16 cellular contexts compared by ENCODE assay signal in genomic region chr14:80523518-80524117, GRCh38.
A peak's percentile ranks its signal among the peaks of the same experiment; 100 is the strongest.
DNase-seq lines count a peak whose midpoint lies in the region; FAIRE-seq and TF ChIP-seq lines count a peak whose summit lies in the region.
"Had no signal": no experiment of that assay in that cellular context is flagged by ENCODE, and none has a peak within 500 bp of the region (broad histone marks: within the 10 kb centered on the region; RNA-seq: fewer than 3 reads in every experiment).

No MANE protein-coding gene starts in this region.

- H3K4me3 ChIP-seq in fibroblast of the aortic adventitia (ENCODE audit: low read depth, low read length), result no peak overlapping the region
- H3K4me3 ChIP-seq in vagina, result no peak overlapping the region
- H3K4me3 ChIP-seq: body of pancreas, left ventricle myocardium inferior, SK-N-MC, thyroid gland had no signal

- no peaks in the 10 kb centered on the region for H3K36me3 ChIP-seq in vagina
- H3K36me3 ChIP-seq: thyroid gland had no signal

- TF ChIP-seq CTCF in fibroblast of the aortic adventitia (IDR thresholded peaks at IDR 0.05; ENCODE audit: insufficient read depth, low read length) (no peak), vagina (IDR thresholded peaks at IDR 0.05) (no peak)

- peaks cover 9% of the 10 kb centered on the region for H3K4me1 ChIP-seq in vagina
- H3K4me1 ChIP-seq: body of pancreas, left ventricle myocardium inferior, thyroid gland had no signal

- intact Hi-C loops in vagina (cut with DNase I), result no loop called here

- no peaks in the 10 kb centered on the region for H3K27me3 ChIP-seq in vagina
- H3K27me3 ChIP-seq: body of pancreas, thyroid gland had no signal

- peak overlapping the region; percentile 50 for H3K27ac ChIP-seq in vagina
- H3K27ac ChIP-seq: body of pancreas, left ventricle myocardium inferior, thyroid gland had no signal

- H3K9me3 ChIP-seq in vagina, result no peaks in the 10 kb centered on the region
- H3K9me3 ChIP-seq: body of pancreas, left ventricle myocardium inferior, thyroid gland had no signal

- peak; percentile 18 for FAIRE-seq in GM18507 (lab: Jason Lieb, UNC)

- no peak for TF ChIP-seq POLR2A in vagina (IDR thresholded peaks at IDR 0.05)

- DNase-seq in GM18507 (ENCODE audit: extremely low spot score, insufficient read length, low read depth), result no peak
- peak; percentile 3 for DNase-seq in astrocyte of the hippocampus (ENCODE audit: low read depth, low spot score)
- DNase-seq in fibroblast of the aortic adventitia (ENCODE audit: low read depth), result peak; percentile 11
- no peak for DNase-seq in vagina (ENCODE audit: extremely low spot score in 2 of 2)
- DNase-seq in superior temporal gyrus (ENCODE audit: extremely low spot score), result no peak
- no peak for DNase-seq in germinal center (ENCODE audit: low spot score)
- DNase-seq in SW 1271 (lab: John Stamatoyannopoulos, UW), result no peak
- DNase-seq: body of pancreas; cortex of kidney; KBM-7; left ventricle myocardium inferior; NCI-H1048; NCI-H2029; stimulated activated naive B cell treated with anti-CD40 and anti-IgM and Interleukin-4, amounts not matched to agents 10 μg/mL and 1 μg/mL and 100 μg/mL, for 72 hours; thyroid gland had no signal

Comparison
In these comparisons a context has a peak if more than half of its experiments do, and no peak if none do; other contexts are left out.
1. DNase-seq: peak in astrocyte of the hippocampus (single experiment) and fibroblast of the aortic adventitia (single experiment); none in GM18507 (single experiment), vagina (0 of 2), superior temporal gyrus (single experiment), germinal center (single experiment) and SW 1271 (0 of 2).